In genomic region chr3:184228376-184229137, GRCh38 we compare ENCODE assay signal across 2 cellular contexts.
TF ChIP-seq lines count a peak whose summit lies in the region.

No MANE protein-coding gene starts in this region.

TF ChIP-seq in HCT116, 20 proteins besides CTCF, POLR2A, EP300 and RAD21:
- TF ChIP-seq YY1 (IDR thresholded peaks at IDR 0.05; ENCODE audit: extremely low read depth, insufficient replicate concordance, low read depth, low read length) = no peak
- TF ChIP-seq POLR2AphosphoS5 (IDR thresholded peaks at IDR 0.05; ENCODE audit: low read depth, low read length) = no peak
- no peak for TF ChIP-seq ZNF274 (IDR thresholded peaks at IDR 0.05; ENCODE audit: low read depth, low read length)
- no peak for TF ChIP-seq ZFX (IDR thresholded peaks at IDR 0.05)
- TF ChIP-seq, protein P1, sequence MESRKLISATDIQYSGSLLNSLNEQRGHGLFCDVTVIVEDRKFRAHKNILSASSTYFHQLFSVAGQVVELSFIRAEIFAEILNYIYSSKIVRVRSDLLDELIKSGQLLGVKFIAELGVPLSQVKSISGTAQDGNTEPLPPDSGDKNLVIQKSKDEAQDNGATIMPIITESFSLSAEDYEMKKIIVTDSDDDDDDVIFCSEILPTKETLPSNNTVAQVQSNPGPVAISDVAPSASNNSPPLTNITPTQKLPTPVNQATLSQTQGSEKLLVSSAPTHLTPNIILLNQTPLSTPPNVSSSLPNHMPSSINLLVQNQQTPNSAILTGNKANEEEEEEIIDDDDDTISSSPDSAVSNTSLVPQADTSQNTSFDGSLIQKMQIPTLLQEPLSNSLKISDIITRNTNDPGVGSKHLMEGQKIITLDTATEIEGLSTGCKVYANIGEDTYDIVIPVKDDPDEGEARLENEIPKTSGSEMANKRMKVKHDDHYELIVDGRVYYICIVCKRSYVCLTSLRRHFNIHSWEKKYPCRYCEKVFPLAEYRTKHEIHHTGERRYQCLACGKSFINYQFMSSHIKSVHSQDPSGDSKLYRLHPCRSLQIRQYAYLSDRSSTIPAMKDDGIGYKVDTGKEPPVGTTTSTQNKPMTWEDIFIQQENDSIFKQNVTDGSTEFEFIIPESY (IDR thresholded peaks at IDR 0.05; ENCODE audit: extremely low read depth, insufficient replicate concordance, low read length) = no peak
- TF ChIP-seq SRF (IDR thresholded peaks at IDR 0.05; ENCODE audit: low read depth) = no peak
- no peak for TF ChIP-seq ELF1 (IDR thresholded peaks at IDR 0.05; ENCODE audit: borderline replicate concordance, low read depth)
- no peak for TF ChIP-seq EGR1 (IDR thresholded peaks at IDR 0.05; ENCODE audit: low read depth)
- no peak for TF ChIP-seq JUND (IDR thresholded peaks at IDR 0.05)
- TF ChIP-seq REST (IDR thresholded peaks at IDR 0.05; ENCODE audit: low read depth) = no peak
- TF ChIP-seq EZH2phosphoT487 (IDR thresholded peaks at IDR 0.05; ENCODE audit: borderline replicate concordance) = no peak

TF ChIP-seq in neural cell, 6 proteins besides CTCF, POLR2A, EP300 and RAD21:
- TF ChIP-seq REST (IDR thresholded peaks at IDR 0.05; ENCODE audit: borderline replicate concordance) (no peak), EZH2 (IDR thresholded peaks at IDR 0.05; ENCODE audit: borderline replicate concordance, insufficient read depth, low read length, poor library complexity, severe bottlenecking) (no peak), MXI1 (conservative IDR thresholded peaks at IDR 0.05; ENCODE audit: poor library complexity, severe bottlenecking) (no peak), SMC3 (conservative IDR thresholded peaks at IDR 0.05; ENCODE audit: poor library complexity) (no peak), POLR2AphosphoS5 (IDR thresholded peaks at IDR 0.05) (no peak), TAF1 (IDR thresholded peaks at IDR 0.05; ENCODE audit: low read depth) (no peak)
